20 cellular contexts compared by ENCODE assay signal in genomic region chr16:88595921-88596320, GRCh38. TPM values are rescaled to one million over a fixed set of nuclear protein-coding genes. Genes with fewer than 3 reads are reported as not detected.
"Had no signal": no experiment of that assay in that cellular context is flagged by ENCODE, and none has a peak within 500 bp of the region (broad histone marks: within the 10 kb centered on the region; RNA-seq: fewer than 3 reads in every experiment).

No MANE protein-coding gene starts in this region.

- H3K27ac Mint-ChIP-seq: activated naive CD8-positive, alpha-beta T cell treated with anti-CD3 and anti-CD28 coated beads for 36 hours had no signal

- H3K27me3 ChIP-seq: cardiac muscle cell, gastrocnemius medialis, tibial nerve, uterus had no signal

- H3K27ac ChIP-seq: cardiac muscle cell, gastrocnemius medialis, uterus had no signal

- H3K4me1 ChIP-seq: uterus had no signal

- ATAC-seq: activated CD4-positive, CD25-positive, alpha-beta regulatory T cell treated with anti-CD3 and anti-CD28 coated beads, Interleukin-2, amount 50 U/mL, for 24 hours; gastrocnemius medialis; left ventricle myocardium superior had no signal

- H3K9me3 ChIP-seq: gastrocnemius medialis, tibial nerve, uterus had no signal

- H3K9me3 Mint-ChIP-seq: activated naive CD8-positive, alpha-beta T cell treated with anti-CD3 and anti-CD28 coated beads for 36 hours; neural crest cell had no signal

- H3K4me3 ChIP-seq: cardiac muscle cell, gastrocnemius medialis, tibial nerve, uterus had no signal

- H3K27me3 Mint-ChIP-seq: activated naive CD8-positive, alpha-beta T cell treated with anti-CD3 and anti-CD28 coated beads for 36 hours had no signal

- H3K36me3 ChIP-seq: uterus had no signal

- H3K4me3 Mint-ChIP-seq: activated naive CD8-positive, alpha-beta T cell treated with anti-CD3 and anti-CD28 coated beads for 36 hours; neural crest cell had no signal

- DNase-seq: activated CD8-positive, alpha-beta memory T cell treated with anti-CD3 and anti-CD28 coated beads for 24 hours; activated CD8-positive, alpha-beta memory T cell treated with anti-CD3 and anti-CD28 coated beads, Interleukin-2, amount 50 U/mL, for 48 hours; activated naive CD4-positive, alpha-beta T cell; activated naive CD8-positive, alpha-beta T cell treated with anti-CD3 and anti-CD28 coated beads for 36 hours; amniotic stem cell; gastrocnemius medialis; kidney; left ventricle myocardium superior; stimulated activated CD4-positive, alpha-beta T cell treated with anti-CD3 and anti-CD28 coated beads, Interleukin-12 subunit alpha, Interleukin-12 subunit beta, amount 100 ng/mL, for 4 hours; stimulated activated CD4-positive, alpha-beta T cell treated with anti-CD3 and anti-CD28 coated beads, Interleukin-1b, Interleukin-23, amount 100 ng/mL, for 48 hours; stimulated activated CD8-positive, alpha-beta memory T cell treated with anti-CD3 and anti-CD28 coated beads, Interleukin-4, amount 100 ng/mL, for 48 hours; stimulated activated naive CD4-positive, alpha-beta T cell; uterus had no signal

RNA-seq across cellular contexts. Expression of gene IL17C, which starts 42.5 kb away (rescaled TPM):
- total RNA-seq: activated naive CD8-positive, alpha-beta T cell treated with anti-CD3 and anti-CD28 coated beads for 36 hours; cardiac muscle cell; gastrocnemius medialis; kidney; left ventricle myocardium superior; omental fat pad; posterior vena cava; subcutaneous adipose tissue; tibial nerve; uterus had no signal
- polyA plus RNA-seq: cardiac muscle cell had no signal
